19 cellular contexts compared by ENCODE assay signal in genomic region chr5:134536876-134537275, GRCh38. TPM values are rescaled to one million over a fixed set of nuclear protein-coding genes. Genes with fewer than 3 reads are reported as not detected.
A peak's percentile ranks its signal among the peaks of the same experiment; 100 is the strongest.
DNase-seq lines count a peak whose midpoint lies in the region; ATAC-seq lines count a peak whose summit lies in the region.
"Had no signal": no experiment of that assay in that cellular context is flagged by ENCODE, and none has a peak within 500 bp of the region (broad histone marks: within the 10 kb centered on the region; RNA-seq: fewer than 3 reads in every experiment).

No MANE protein-coding gene starts in this region.

- peaks cover 24 to 77% of the 10 kb centered on the region in 2 donors for H3K36me3 Mint-ChIP-seq in CD4-positive, alpha-beta memory T cell
- peaks cover 63% of the 10 kb centered on the region for H3K36me3 Mint-ChIP-seq in activated T-helper 17 cell treated with anti-CD3 and anti-CD28 coated beads, Interleukin-2, amount 50 U/mL, for 72 hours (ENCODE audit: low read depth)
- H3K36me3 Mint-ChIP-seq in naive thymus-derived CD8-positive, alpha-beta T cell: peaks cover 0 to 70% (median 7%) of the 10 kb centered on the region in 3 donors

- peak overlapping the region in 1 of 8 donors; percentile 21 for H3K4me3 Mint-ChIP-seq in CD4-positive, alpha-beta memory T cell
- H3K4me3 Mint-ChIP-seq in activated T-helper 17 cell treated with anti-CD3 and anti-CD28 coated beads, Interleukin-2, amount 50 U/mL, for 72 hours: peak overlapping the region; percentile 34
- peak overlapping the region in 5 of 10 donors; percentile 19 to 70 (median 47) for H3K4me3 Mint-ChIP-seq in naive thymus-derived CD8-positive, alpha-beta T cell
- H3K4me3 Mint-ChIP-seq: endodermal cell had no signal

- no peaks in the 10 kb centered on the region for H3K27me3 ChIP-seq in CD4-positive, alpha-beta memory T cell (ENCODE audit: insufficient read depth, low read length)
- H3K27me3 ChIP-seq: sigmoid colon, transverse colon had no signal

- peaks cover 41 to 81% (median 66%) of the 10 kb centered on the region in 4 donors for H3K4me1 Mint-ChIP-seq in CD4-positive, alpha-beta memory T cell
- H3K4me1 Mint-ChIP-seq in activated T-helper 17 cell treated with anti-CD3 and anti-CD28 coated beads, Interleukin-2, amount 50 U/mL, for 72 hours: peaks cover 33% of the 10 kb centered on the region
- peaks cover 37 to 81% (median 68%) of the 10 kb centered on the region in 4 donors for H3K4me1 Mint-ChIP-seq in naive thymus-derived CD8-positive, alpha-beta T cell

- peak in 1 of 5 donors; percentile 13 for DNase-seq in CD4-positive, alpha-beta memory T cell
- DNase-seq in Jurkat, Clone E6-1 (ENCODE audit: low read depth, low spot score): peak; percentile 76
- DNase-seq in naive thymus-derived CD8-positive, alpha-beta T cell: no peak
- DNase-seq in RKO (ENCODE audit: low spot score) (no peak), Right ventricle myocardium superior (no peak)
- DNase-seq: C1 segment of cervical spinal cord; cerebellar nuclear complex; DMS79 treated with DMSO at 0.1 percent for 48 hours; endodermal cell; left colon; NCI-H2029 treated with DMSO at 0.1 percent for 48 hours; NCI-H526 treated with DMSO at 0.1 percent for 48 hours; PC-9; sigmoid colon; stimulated activated CD4-positive, alpha-beta T cell treated with anti-CD3 and anti-CD28 coated beads, Interleukin-2, amount 100 ng/mL, for 48 hours; transverse colon had no signal

- POLR2A ChIA-PET in CD4-positive, alpha-beta memory T cell (lab: Charles Lee; ENCODE audit: partially characterized antibody): interaction anchor here (3.3 kb wide), 1 partner anchor 10 kb away, joined by 23 read pairs; the partner anchor contains the start of gene JADE2
- POLR2A ChIA-PET in naive thymus-derived CD8-positive, alpha-beta T cell (lab: Charles Lee): interaction anchor here (1.0 to 1.7 kb wide), 2 partner anchors 10 to 125 kb away, joined by 3 to 11 read pairs; partner anchors contain the start of gene CDKN2AIPNL

- no peaks in the 10 kb centered on the region for H3K27me3 Mint-ChIP-seq in CD4-positive, alpha-beta memory T cell
- H3K27me3 Mint-ChIP-seq in activated T-helper 17 cell treated with anti-CD3 and anti-CD28 coated beads, Interleukin-2, amount 50 U/mL, for 72 hours: no peaks in the 10 kb centered on the region
- H3K27me3 Mint-ChIP-seq in naive thymus-derived CD8-positive, alpha-beta T cell: no peaks in the 10 kb centered on the region

- H3K36me3 ChIP-seq in CD4-positive, alpha-beta memory T cell (ENCODE audit: insufficient read depth, low read length): peaks cover 49% of the 10 kb centered on the region

- no peak overlapping the region for H3K27ac ChIP-seq in CD4-positive, alpha-beta memory T cell (ENCODE audit: low read depth, low read length)
- H3K27ac ChIP-seq: PC-9, sigmoid colon, transverse colon had no signal

- ATAC-seq in activated T-helper 17 cell treated with anti-CD3 and anti-CD28 coated beads, Interleukin-2, amount 50 U/mL, for 72 hours (replicated peaks): peak; percentile 31
- ATAC-seq in naive thymus-derived CD8-positive, alpha-beta T cell: peak; percentile 39 to 49
- ATAC-seq in HG02852 (IDR thresholded peaks at IDR 0.05; ENCODE audit: unreplicated experiment) (no peak), Right ventricle myocardium superior (ENCODE audit: poor library complexity) (no peak)
- ATAC-seq: left colon, SK-N-SH treated with all-trans-retinoic acid at 6 μM for 48 hours had no signal

- no peak overlapping the region for H3K4me3 ChIP-seq in CD4-positive, alpha-beta memory T cell (ENCODE audit: low read length in 2 of 2)
- H3K4me3 ChIP-seq in Jurkat, Clone E6-1 (ENCODE audit: low read length): no peak overlapping the region
- H3K4me3 ChIP-seq: PC-9, sigmoid colon, transverse colon had no signal

- CTCF ChIA-PET in CD4-positive, alpha-beta memory T cell (lab: Charles Lee; ENCODE audit: partially characterized antibody): interaction anchor here (0.9 to 2.3 kb wide), 3 partner anchors 9 to 11 kb away, joined by 3 to 8 read pairs (median 7); no protein-coding TSS in a partner anchor

- H3K27ac Mint-ChIP-seq in CD4-positive, alpha-beta memory T cell: peak overlapping the region in 6 of 7 donors; percentile 35 to 83 (median 62)
- H3K27ac Mint-ChIP-seq in activated T-helper 17 cell treated with anti-CD3 and anti-CD28 coated beads, Interleukin-2, amount 50 U/mL, for 72 hours: peak overlapping the region; percentile 69
- peak overlapping the region; percentile 48 to 89 (median 74) for H3K27ac Mint-ChIP-seq in naive thymus-derived CD8-positive, alpha-beta T cell
- H3K27ac Mint-ChIP-seq: endodermal cell had no signal

- peaks cover 70% of the 10 kb centered on the region for H3K4me1 ChIP-seq in CD4-positive, alpha-beta memory T cell (ENCODE audit: insufficient read depth, low read length)

- intact Hi-C loops in CD4-positive, alpha-beta memory T cell (cut with micrococcal nuclease): no loop called here
- intact Hi-C loops in Right ventricle myocardium superior (cut with DNase I): no loop called here

- H3K9me3 Mint-ChIP-seq in CD4-positive, alpha-beta memory T cell: no peaks in the 10 kb centered on the region
- H3K9me3 Mint-ChIP-seq in activated T-helper 17 cell treated with anti-CD3 and anti-CD28 coated beads, Interleukin-2, amount 50 U/mL, for 72 hours: no peaks in the 10 kb centered on the region
- no peaks in the 10 kb centered on the region for H3K9me3 Mint-ChIP-seq in naive thymus-derived CD8-positive, alpha-beta T cell
- H3K9me3 Mint-ChIP-seq: endodermal cell had no signal

- no peaks in the 10 kb centered on the region for H3K9me3 ChIP-seq in CD4-positive, alpha-beta memory T cell (ENCODE audit: control insufficient read depth in 1 of 2, low read length in 2 of 2)
- H3K9me3 ChIP-seq: sigmoid colon, transverse colon had no signal

RNA-seq across cellular contexts. Expression of gene JADE2, which starts 11.4 kb away (rescaled TPM):
- total RNA-seq in CD4-positive, alpha-beta memory T cell: 100 to 1,000 TPM; 265 to 276 TPM
- polyA plus RNA-seq in CD4-positive, alpha-beta memory T cell: 10 to 100 TPM in 1 of 2 donors, 1 to 10 TPM in 1; 9.1 to 42.6 TPM
- 21.2 TPM for polyA plus RNA-seq in Jurkat, Clone E6-1 (2012; ENCODE audit: insufficient read depth, insufficient read length)
- 10 to 100 TPM; 75.3 to 93.3 TPM for total RNA-seq in activated T-helper 17 cell treated with anti-CD3 and anti-CD28 coated beads, Interleukin-2, amount 50 U/mL, for 72 hours
- 100 to 1,000 TPM; 262 TPM for total RNA-seq in naive thymus-derived CD8-positive, alpha-beta T cell
- 10 to 100 TPM; 24.3 to 38.9 (median 24.9) TPM for polyA plus RNA-seq in naive thymus-derived CD8-positive, alpha-beta T cell
- 25.9 TPM for total RNA-seq in Right ventricle myocardium superior

Comparison
In these comparisons a context has a peak if more than half of its experiments do, and no peak if none do; other contexts are left out.
1. ATAC-seq: peak in activated T-helper 17 cell treated with anti-CD3 and anti-CD28 coated beads, Interleukin-2, amount 50 U/mL, for 72 hours (single experiment) and naive thymus-derived CD8-positive, alpha-beta T cell (2 of 2); none in HG02852 (single experiment) and Right ventricle myocardium superior (single experiment).
2. Peak in every context shown above with its lines, with median percentiles within 50 percentile points of each other: H3K27ac Mint-ChIP-seq.